Comparison of ENCODE assay signal across 20 cellular contexts in genomic region chr18:78296152-78296551, GRCh38.
"Had no signal": no experiment of that assay in that cellular context is flagged by ENCODE, and none has a peak within 500 bp of the region (broad histone marks: within the 10 kb centered on the region; RNA-seq: fewer than 3 reads in every experiment).

No MANE protein-coding gene starts in this region.

- DNase-seq: KBM-7, MV-4-11, NCI-H1048, NCI-H1105, NCI-H1417, NCI-H1436 treated with DMSO at 0.1 percent for 48 hours, NCI-H1694, NCI-H1930, NCI-H2081, NCI-H2107, NCI-H2227 treated with DMSO at 0.1 percent for 48 hours, NCI-H446, NCI-H510A, NCI-H524 treated with DMSO at 0.1 percent for 48 hours, NCI-H69, NCI-H774, Right ventricle myocardium superior, RPMI8226, SIG-M5, SW 1271 had no signal
